Comparison of ENCODE assay signal across 1 cellular context in genomic region chr11:6203327-6203726, GRCh38.
TF ChIP-seq lines count a peak whose summit lies in the region.

No MANE protein-coding gene starts in this region.

TF ChIP-seq in WTC11, 78 proteins besides CTCF, POLR2A, EP300 and RAD21 (continued from another document):
- TF ChIP-seq ZNF512 (CRISPR knock-in tag; IDR thresholded peaks at IDR 0.05; ENCODE audit: borderline replicate concordance) (no peak), CREB1 (CRISPR knock-in tag; IDR thresholded peaks at IDR 0.05) (no peak), SMAD3 (CRISPR knock-in tag; IDR thresholded peaks at IDR 0.05; ENCODE audit: borderline replicate concordance) (no peak), ZNF281 (CRISPR knock-in tag; IDR thresholded peaks at IDR 0.05) (no peak), PRDM15 (CRISPR knock-in tag; IDR thresholded peaks at IDR 0.05) (no peak), ZNF232 (CRISPR knock-in tag; IDR thresholded peaks at IDR 0.05) (no peak), HMGA2 (CRISPR knock-in tag; IDR thresholded peaks at IDR 0.05) (no peak), TP53 (CRISPR knock-in tag; IDR thresholded peaks at IDR 0.05) (no peak), PREB (CRISPR knock-in tag; IDR thresholded peaks at IDR 0.05; ENCODE audit: borderline replicate concordance) (no peak), RORB (CRISPR knock-in tag; IDR thresholded peaks at IDR 0.05) (no peak)
